ENCODE assay signal across 19 cellular contexts in the genomic region with DNA sequence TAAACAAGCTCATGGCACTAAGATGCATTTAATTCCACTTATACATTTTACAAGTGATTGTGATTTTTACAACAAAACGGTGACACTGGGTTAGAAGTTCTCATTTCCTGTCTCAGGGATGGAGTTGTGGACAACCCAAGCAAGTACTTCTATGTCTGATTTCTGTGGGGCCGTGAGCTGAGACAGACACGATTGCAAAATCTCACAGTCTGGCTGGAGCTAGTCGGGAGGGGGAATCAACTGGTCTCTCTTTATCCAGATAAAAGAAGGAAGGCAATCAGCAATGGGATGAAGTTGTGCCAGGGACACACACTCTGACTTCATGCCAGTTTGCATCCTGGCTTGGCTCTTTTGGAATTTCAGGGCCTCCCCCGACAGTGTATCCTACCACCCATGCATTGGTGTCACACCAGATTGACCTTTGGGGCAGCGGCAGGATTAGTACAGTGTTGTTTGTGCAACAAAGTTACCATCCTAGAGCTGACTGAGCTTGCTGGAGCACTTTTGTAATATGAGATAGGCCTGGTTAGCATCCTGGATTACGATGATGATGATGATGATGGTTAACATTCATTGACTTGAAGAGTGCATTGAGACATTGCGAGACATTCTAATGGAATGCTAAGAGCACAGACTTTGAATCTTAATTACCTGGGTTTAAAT.
DNase-seq lines count a peak whose midpoint lies in the region; ATAC-seq, FAIRE-seq and TF ChIP-seq lines count a peak whose summit lies in the region.
"Had no signal": no experiment of that assay in that cellular context is flagged by ENCODE, and none has a peak within 500 bp of the region (broad histone marks: within the 10 kb centered on the region; RNA-seq: fewer than 3 reads in every experiment).

No MANE protein-coding gene starts in this region.

- no peak overlapping the region for H2BK120ac ChIP-seq in IMR-90 (ENCODE audit: low read depth, low read length)

- H3K56ac ChIP-seq in IMR-90 (ENCODE audit: extremely low read depth, insufficient read depth, low read length), result no peak overlapping the region

- H2BK5ac ChIP-seq in IMR-90 (ENCODE audit: low read depth, low read length, poor library complexity, severe bottlenecking), result no peak overlapping the region

- H3K9me3 ChIP-seq in IMR-90 (ENCODE audit: control insufficient read depth, insufficient read depth, low read length) (no peaks in the 10 kb centered on the region), pancreas (no peaks in the 10 kb centered on the region)
- H3K9me3 ChIP-seq: thoracic aorta had no signal

- WGBS in IMR-90 (ENCODE audit: extremely low coverage in 2 of 2, insufficient read length in 1 of 2), 2 experiments, result 56% methylated on average over 2 of the region's 8 CpGs; no CpG with 5 or more reads in 1 of the 2 experiments
- 71 to 75% methylated on average over 8 of the region's 8 CpGs for WGBS in pancreas, 2 donors

- H3K4me2 ChIP-seq in IMR-90 (ENCODE audit: low read depth, low read length), result no peak overlapping the region

- 0 out of 2 replicates have a peak, but pooled peaks cover 2% of the 10 kb centered on the region for H3K27me3 ChIP-seq in IMR-90 (ENCODE audit: control insufficient read depth, insufficient read depth, low read length)
- no peaks in the 10 kb centered on the region for H3K27me3 ChIP-seq in pancreas

- intact Hi-C loops in IMR-90 (cut with micrococcal nuclease) (loop anchor here (10.0 kb wide), 2 partner anchors 56 to 116 kb away; no protein-coding TSS in a partner anchor), pancreas (cut with DNase I) (no loop called here)

- H3K4me1 ChIP-seq in IMR-90 (ENCODE audit: control insufficient read depth, insufficient read depth, low read length) (peaks cover 6% of the 10 kb centered on the region), pancreas (peaks cover 0 to 2% (median 0%) of the 10 kb centered on the region in 3 donors)

- H3K4me3 ChIP-seq in IMR-90 (ENCODE audit: insufficient read depth, low read depth, low read length) (no peak overlapping the region), fibroblast of villous mesenchyme (ENCODE audit: low read depth, low read length) (no peak overlapping the region), pancreas (no peak overlapping the region)
- H3K4me3 ChIP-seq: GM12878, thoracic aorta had no signal

- H3K14ac ChIP-seq in IMR-90 (replicated peaks; ENCODE audit: low read depth, low read length), result no peak overlapping the region

- in situ Hi-C loops in IMR-90 (cut with MboI; ENCODE audit: low sequenced_read_pairs), result no loop called here

- DNase-seq in IMR-90, result peak; percentile 60
- peak; percentile 56 for DNase-seq in SKM-1 (lab: John Stamatoyannopoulos, UW; ENCODE audit: unreplicated experiment)
- DNase-seq in fibroblast of villous mesenchyme (ENCODE audit: low read depth), result peak; percentile 86
- DNase-seq in pancreas, result no peak
- DNase-seq in frontal cortex (ENCODE audit: low spot score in 2 of 2), result no peak
- DNase-seq: activated CD8-positive, alpha-beta T cell treated with anti-CD3 and anti-CD28 coated beads, Interleukin-2, amount 10 ng/mL, durations not matched to agents 7 days and 5 days; activated T-cell treated with anti-CD3 and anti-CD28 coated beads, Interleukin-2, amount 50 U/mL, for 4 hours; mammary epithelial cell; naive thymus-derived CD8-positive, alpha-beta T cell; NCI-H1436; NCI-H82; RPMI8226; T-cell had no signal

- ATAC-seq in IMR-90 (ENCODE audit: low read depth) (no peak), pancreas (peak in 3 of 4 donors; percentile 28 to 38 (median 36)), GM19397 (IDR thresholded peaks at IDR 0.05; ENCODE audit: unreplicated experiment) (no peak), GM18861 (IDR thresholded peaks at IDR 0.05; ENCODE audit: unreplicated experiment) (no peak), GM21381 (IDR thresholded peaks at IDR 0.05; ENCODE audit: unreplicated experiment) (no peak)
- ATAC-seq: activated CD8-positive, alpha-beta T cell treated with anti-CD3 and anti-CD28 coated beads, Interleukin-2, amount 10 ng/mL, durations not matched to agents 7 days and 5 days; activated naive CD4-positive, alpha-beta T cell treated with anti-CD3 and anti-CD28 coated beads, Interleukin-2, amount 50 U/mL, for 72 hours; activated T-cell treated with anti-CD3 and anti-CD28 coated beads, Interleukin-2, amount 50 U/mL, for 4 hours; GM12878; naive thymus-derived CD8-positive, alpha-beta T cell; T-cell had no signal

- peak overlapping the region; percentile 40 for H2AFZ ChIP-seq in IMR-90 (replicated peaks; ENCODE audit: low read length, poor library complexity)

- no TSS peak for BruUV-seq in IMR-90 (replicated peaks; lab: Mats Ljungman, UMichigan)

- no peak overlapping the region for H3K18ac ChIP-seq in IMR-90 (ENCODE audit: low read depth, low read length)

- no peak for TF ChIP-seq RAD21 in IMR-90 (IDR thresholded peaks at IDR 0.05; ENCODE audit: low read length)

- no peak overlapping the region for H3K23ac ChIP-seq in IMR-90 (ENCODE audit: low read depth, low read length)

- no peak overlapping the region for H3K9ac ChIP-seq in IMR-90 (ENCODE audit: low read depth, low read length)

- POLR2A ChIA-PET in IMR-90 (lab: Charles Lee; ENCODE audit: unreplicated experiment), result no interaction called here

- no peak for TF ChIP-seq POLR2A in IMR-90 (IDR thresholded peaks at IDR 0.05; ENCODE audit: low read depth, low read length)

- H2BK15ac ChIP-seq in IMR-90 (ENCODE audit: low read depth, low read length), result no peak overlapping the region

- no peak for FAIRE-seq in pancreas (lab: Jason Lieb, UNC)
- no peak for FAIRE-seq in frontal cortex (lab: Jason Lieb, UNC)
- FAIRE-seq: GM12878 had no signal

- no peak overlapping the region; the same call in 1 of the 2 replicates for H3K4ac ChIP-seq in IMR-90 (ENCODE audit: low read depth, low read length)

- H2AK5ac ChIP-seq in IMR-90 (ENCODE audit: low read depth, low read length), result 0 out of 2 replicates have a peak overlapping the region, but pooled peaks have one; percentile 11

- no peak overlapping the region for H4K5ac ChIP-seq in IMR-90 (ENCODE audit: low read depth, low read length)

- TF ChIP-seq CTCF in IMR-90 (conservative IDR thresholded peaks at IDR 0.05; ENCODE audit: low read depth, low read length) (no peak), fibroblast of villous mesenchyme (IDR thresholded peaks at IDR 0.05; ENCODE audit: insufficient read depth, low read depth, low read length) (no peak), pancreas (IDR thresholded peaks at IDR 0.05) (no peak)

- H2AK9ac ChIP-seq in IMR-90 (replicated peaks; ENCODE audit: low read depth, low read length, poor library complexity), result no peak overlapping the region

- peak overlapping the region; percentile 18; the same call in 1 of the 2 replicates for H4K91ac ChIP-seq in IMR-90 (ENCODE audit: insufficient read depth, low read depth, low read length)

- CTCF ChIA-PET in IMR-90 (lab: Yijun Ruan, JAX), result no interaction called here

- H3K79me1 ChIP-seq in IMR-90 (ENCODE audit: low read depth in 1 of 2, low read length in 2 of 2), result no peaks in the 10 kb centered on the region

- dilution Hi-C loops in IMR-90 (cut with HindIII; ENCODE audit: low sequenced_read_pairs, unreplicated experiment), result no loop called here

- no peak overlapping the region for H2BK20ac ChIP-seq in IMR-90 (ENCODE audit: low read depth, low read length)

- H4K8ac ChIP-seq in IMR-90 (ENCODE audit: low read depth in 2 of 2, low read length in 2 of 2), result no peak overlapping the region

- no peaks in the 10 kb centered on the region; the same call in 1 of the 2 replicates for H3K9me1 ChIP-seq in IMR-90 (ENCODE audit: insufficient read depth, low read length)

- H3K27ac ChIP-seq in IMR-90 (ENCODE audit: insufficient read depth, low read length) (no peak overlapping the region), pancreas (no peak overlapping the region)
- H3K27ac ChIP-seq: thoracic aorta had no signal

- no peaks in the 10 kb centered on the region for H4K20me1 ChIP-seq in IMR-90 (ENCODE audit: insufficient read depth, low read length)

- H3K36me3 ChIP-seq in IMR-90 (ENCODE audit: control insufficient read depth, insufficient read depth, low read length), result no peaks in the 10 kb centered on the region
- H3K36me3 ChIP-seq in pancreas, result no peaks in the 10 kb centered on the region
- H3K36me3 ChIP-seq: thoracic aorta had no signal

TF ChIP-seq in IMR-90, 13 proteins besides CTCF, POLR2A, EP300 and RAD21:
- TF ChIP-seq MAFK (IDR thresholded peaks at IDR 0.05; ENCODE audit: low read depth, low read length) (no peak), RFX5 (IDR thresholded peaks at IDR 0.05; ENCODE audit: low read depth, low read length) (no peak), BHLHE40 (IDR thresholded peaks at IDR 0.05; ENCODE audit: low read depth, low read length) (no peak), CEBPB (IDR thresholded peaks at IDR 0.05; ENCODE audit: low read depth, low read length) (peak; percentile 87)

Comparison
In these comparisons a context has a peak if more than half of its experiments do, and no peak if none do; other contexts are left out.
1. ATAC-seq: peak in pancreas (3 of 4); none in IMR-90 (single experiment), GM19397 (single experiment), GM18861 (single experiment) and GM21381 (single experiment).
2. DNase-seq: peak in IMR-90 (single experiment), SKM-1 (single experiment) and fibroblast of villous mesenchyme (single experiment); none in pancreas (0 of 6) and frontal cortex (0 of 2).